Comparison of ENCODE assay signal across 1 cellular context in genomic region chr18:51039138-51040112, GRCh38.
TF ChIP-seq lines count a peak whose summit lies in the region.

No MANE protein-coding gene starts in this region.

TF ChIP-seq in GM23338, 12 proteins besides CTCF, POLR2A, EP300 and RAD21 (continued from another document):
- no peak for TF ChIP-seq ZNF462 (CRISPR knock-in tag; IDR thresholded peaks at IDR 0.05)
- TF ChIP-seq, protein P1, sequence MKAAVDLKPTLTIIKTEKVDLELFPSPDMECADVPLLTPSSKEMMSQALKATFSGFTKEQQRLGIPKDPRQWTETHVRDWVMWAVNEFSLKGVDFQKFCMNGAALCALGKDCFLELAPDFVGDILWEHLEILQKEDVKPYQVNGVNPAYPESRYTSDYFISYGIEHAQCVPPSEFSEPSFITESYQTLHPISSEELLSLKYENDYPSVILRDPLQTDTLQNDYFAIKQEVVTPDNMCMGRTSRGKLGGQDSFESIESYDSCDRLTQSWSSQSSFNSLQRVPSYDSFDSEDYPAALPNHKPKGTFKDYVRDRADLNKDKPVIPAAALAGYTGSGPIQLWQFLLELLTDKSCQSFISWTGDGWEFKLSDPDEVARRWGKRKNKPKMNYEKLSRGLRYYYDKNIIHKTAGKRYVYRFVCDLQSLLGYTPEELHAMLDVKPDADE (IDR thresholded peaks at IDR 0.05): no peak
- TF ChIP-seq ZNF114 (CRISPR knock-in tag; IDR thresholded peaks at IDR 0.05): no peak
- no peak for TF ChIP-seq EZH2 (IDR thresholded peaks at IDR 0.05; ENCODE audit: low read depth, unreplicated experiment)
- TF ChIP-seq ZNF331 (CRISPR knock-in tag; IDR thresholded peaks at IDR 0.05; ENCODE audit: low read depth): no peak
- no peak for TF ChIP-seq EZH2phosphoT487 (IDR thresholded peaks at IDR 0.05; ENCODE audit: unreplicated experiment)
- no peak for TF ChIP-seq STAT1 (IDR thresholded peaks at IDR 0.05; ENCODE audit: unreplicated experiment)
